In the genomic region with DNA sequence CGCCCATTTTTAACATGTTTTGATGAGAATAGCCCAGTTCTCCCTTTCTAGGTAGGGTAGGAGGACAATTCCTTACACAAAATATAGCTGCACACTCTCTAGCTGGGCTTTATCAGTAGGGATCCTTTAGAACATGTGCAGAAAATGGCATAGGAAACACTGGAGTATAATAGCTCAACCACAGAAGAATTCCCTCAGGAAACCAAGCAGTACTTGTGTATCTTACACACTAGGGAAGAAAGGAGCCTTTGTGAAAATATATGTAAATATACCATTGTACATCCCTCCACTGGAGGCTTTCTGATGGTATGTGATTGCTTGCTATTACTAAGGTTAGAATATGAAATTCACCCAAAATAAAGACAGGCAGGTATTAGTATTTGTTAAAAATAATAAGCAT, we compare ENCODE assay signal across 28 cellular contexts.
"Had no signal": no experiment of that assay in that cellular context is flagged by ENCODE, and none has a peak within 500 bp of the region (broad histone marks: within the 10 kb centered on the region; RNA-seq: fewer than 3 reads in every experiment).

No MANE protein-coding gene starts in this region.

- H3K36me3 ChIP-seq: esophagus muscularis mucosa, WERI-Rb-1 had no signal

- H3K27ac ChIP-seq: body of pancreas, esophagus muscularis mucosa, WERI-Rb-1 had no signal

- H3K4me3 ChIP-seq: body of pancreas, esophagus muscularis mucosa had no signal

- DNase-seq: activated B cell treated with CpG ODN at 0.5 μM for 24 hours; activated CD4-positive, alpha-beta T cell treated with anti-CD3 and anti-CD28 coated beads for 48 hours; activated CD4-positive, alpha-beta T cell treated with anti-CD3 and anti-CD28 coated beads, Interleukin-2, amount 50 U/mL, for 1 hour; activated CD4-positive, alpha-beta T cell treated with anti-CD3 and anti-CD28 coated beads, Interleukin-2, amount 50 U/mL, for 48 hours; activated CD8-positive, alpha-beta memory T cell treated with anti-CD3 and anti-CD28 coated beads for 24 hours; activated CD8-positive, alpha-beta T cell treated with anti-CD3 and anti-CD28 coated beads for 36 hours; activated effector memory CD4-positive, alpha-beta T cell treated with Interleukin-2 at 50 U/mL for 16 hours; activated gamma-delta T cell treated with Interleukin-2 at 50 U/mL for 16 hours; activated naive CD4-positive, alpha-beta T cell treated with anti-CD3 and anti-CD28 coated beads, Interleukin-2, amount 50 U/mL, for 16 hours; activated naive CD4-positive, alpha-beta T cell treated with Interleukin-2 at 50 U/mL for 16 hours; activated T-cell treated with anti-CD3 and anti-CD28 coated beads, Interleukin-2, amount 50 U/mL, for 4 hours; amniotic stem cell; anterior cingulate cortex; body of pancreas; caudate nucleus; cortex of kidney; dermis blood vessel endothelial cell; effector CD4-positive, alpha-beta T cell; effector memory CD8-positive, alpha-beta T cell; erythroblast; head of caudate nucleus; hypothalamus; T1000; WERI-Rb-1 had no signal

- ATAC-seq: activated CD4-positive, CD25-positive, alpha-beta regulatory T cell treated with anti-CD3 and anti-CD28 coated beads, Interleukin-2, amount 50 U/mL, for 24 hours; activated CD8-positive, alpha-beta T cell treated with anti-CD3 and anti-CD28 coated beads for 36 hours; activated T-cell treated with anti-CD3 and anti-CD28 coated beads, Interleukin-2, amount 50 U/mL, for 4 hours; activated T-helper 17 cell treated with anti-CD3 and anti-CD28 coated beads, Interleukin-2, amount 50 U/mL, for 72 hours; body of pancreas; effector memory CD8-positive, alpha-beta T cell had no signal

- FAIRE-seq: colon had no signal

- H3K27me3 ChIP-seq: body of pancreas, esophagus muscularis mucosa had no signal

- H3K4me1 ChIP-seq: body of pancreas, esophagus muscularis mucosa had no signal

- H3K9me3 ChIP-seq: body of pancreas, esophagus muscularis mucosa had no signal
